8 cellular contexts compared by ENCODE assay signal in the genomic region with DNA sequence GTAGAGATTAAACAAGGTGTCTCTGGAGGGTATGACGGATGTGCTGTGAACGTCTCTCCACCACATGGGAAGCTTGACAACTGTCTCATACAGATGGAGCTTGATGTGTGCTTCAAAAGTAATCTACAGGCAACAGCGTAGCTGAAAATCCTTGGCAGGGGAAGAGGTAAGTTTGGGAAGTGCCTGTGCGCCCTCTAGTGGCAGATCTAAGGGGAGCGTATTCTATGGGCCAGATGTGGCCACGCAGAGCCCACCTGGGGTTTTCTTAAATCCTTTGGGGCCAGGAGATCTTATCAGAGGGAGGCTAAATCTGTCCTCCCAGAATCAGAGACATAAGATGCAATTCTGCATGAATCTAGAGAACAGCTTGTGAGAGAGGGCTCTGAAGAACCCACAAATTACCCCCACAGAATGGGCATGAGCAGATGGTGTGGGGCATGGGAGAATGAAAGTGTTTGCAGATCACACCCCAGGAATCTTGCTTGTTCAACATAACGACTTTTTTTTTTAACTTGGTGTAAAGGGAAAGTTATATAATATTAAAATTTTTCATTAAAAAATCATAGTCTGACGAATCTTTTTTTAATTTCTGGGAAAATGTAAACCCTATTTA.
DNase-seq lines count a peak whose midpoint lies in the region; ATAC-seq, FAIRE-seq and TF ChIP-seq lines count a peak whose summit lies in the region.

No MANE protein-coding gene starts in this region.

- TF ChIP-seq CTCF in astrocyte of the cerebellum (IDR thresholded peaks at IDR 0.05; ENCODE audit: low read depth, low read length, missing control alignments) = peak; percentile 97

- H3K27me3 ChIP-seq in H7 (ENCODE audit: control insufficient read depth, insufficient read depth, low read length) = no peaks in the 10 kb centered on the region

- no peaks in the 10 kb centered on the region for H3K36me3 ChIP-seq in H7 (replicated peaks; ENCODE audit: control insufficient read depth, insufficient read depth, low read length)

- ATAC-seq in GM18520 (IDR thresholded peaks at IDR 0.05; ENCODE audit: unreplicated experiment) = no peak

- DNase-seq in H7 (peak; percentile 68), NCI-H1105 (lab: John Stamatoyannopoulos, UW) (peak; percentile 23), T-helper 9 cell (peak; percentile 58), astrocyte of the cerebellum (ENCODE audit: low read depth) (peak; percentile 36), iPS DF 4.7 (ENCODE audit: extremely low read depth, low spot score) (peak; percentile 36)
- peak; percentile 36 to 54 for DNase-seq in stimulated activated CD4-positive, alpha-beta T cell treated with anti-CD3 and anti-CD28 coated beads, Interleukin-12 subunit alpha, Interleukin-12 subunit beta, amount 100 ng/mL, for 24 hours (ENCODE audit: low read depth in 2 of 2)

- peak; percentile 52 for FAIRE-seq in G401.6 (lab: Jason Lieb, UNC)

- H3K4me3 ChIP-seq in H7 (ENCODE audit: insufficient read depth, low read depth, low read length) (no peak overlapping the region), astrocyte of the cerebellum (ENCODE audit: low read depth, low read length) (no peak overlapping the region)

- in situ Hi-C loops in astrocyte of the cerebellum (cut with HindIII; ENCODE audit: low sequenced_read_pairs) = no loop called here
